8 cellular contexts compared by ENCODE assay signal in genomic region chr4:25312496-25313193, GRCh38. TPM values are rescaled to one million over a fixed set of nuclear protein-coding genes. Genes with fewer than 3 reads are reported as not detected.
DNase-seq lines count a peak whose midpoint lies in the region; ATAC-seq and TF ChIP-seq lines count a peak whose summit lies in the region.

Gene ZCCHC4, plus strand, starts transcription at chr4:25312774. Its CDS starts 36 bp downstream, at chr4:25312810.

- peak within 1 kb of the TSS; percentile 52 to 68 for H3K4me3 ChIP-seq in uterus

- H3K36me3 ChIP-seq in uterus = no peaks in the 10 kb centered on the region

- H3K9me3 ChIP-seq in uterus = no peaks in the 10 kb centered on the region

- H3K27me3 ChIP-seq in uterus = no peaks in the 10 kb centered on the region

- ATAC-seq in HG02870 (IDR thresholded peaks at IDR 0.05; ENCODE audit: unreplicated experiment) (peak; percentile 72), left ventricle myocardium superior (peak; percentile 100)

- TF ChIP-seq CTCF in GM13976 (IDR thresholded peaks at IDR 0.05; ENCODE audit: borderline replicate concordance, control extremely low read depth, extremely low read depth, insufficient read depth, missing control alignments) = peak; percentile 99
- peak; percentile 93 to 99 (median 95) for TF ChIP-seq CTCF in uterus (IDR thresholded peaks at IDR 0.05)

- in situ Hi-C loops in GM13976 (cut with MboI; ENCODE audit: low sequenced_read_pairs, unreplicated experiment) = no loop called here

- DNase-seq in GM13976 (ENCODE audit: low spot score) (peak; percentile 92), NCI-H146 (lab: John Stamatoyannopoulos, UW) (peak; percentile 89), T-helper 1 cell (peak; percentile 81 to 91 (median 85)), amniotic epithelial cell (ENCODE audit: low read depth) (peak; percentile 87), left ventricle myocardium superior (peak; percentile 93), pulmonary artery endothelial cell (ENCODE audit: low read depth, low spot score) (peak; percentile 66), uterus (peak; percentile 86 to 88)

- H3K27ac ChIP-seq in uterus = peak within 1 kb of the TSS; percentile 71 to 79

- no peaks in the 10 kb centered on the region for H3K4me1 ChIP-seq in uterus

- intact Hi-C loops in left ventricle myocardium superior (cut with micrococcal nuclease) (loop anchor here (2.0 kb wide), 1 partner anchor 78 kb away; the partner anchor contains the start of gene PI4K2B), uterus (cut with DNase I; ENCODE audit: low total_unique reads) (no loop called here)

- no peak for TF ChIP-seq POLR2A in uterus (IDR thresholded peaks at IDR 0.05)

RNA-seq across cellular contexts. Expression of gene ZCCHC4, which starts in this region (rescaled TPM):
- total RNA-seq in left ventricle myocardium superior = 9.8 TPM
- total RNA-seq in pulmonary artery endothelial cell = 6.7 and 11.6 TPM in 2 replicates
- 10 to 100 TPM in 2 of 4 donors, 1 to 10 TPM in 2; 5.6 to 33.3 (median 11.1) TPM for total RNA-seq in uterus

Comparison
In these comparisons a context has a peak if more than half of its experiments do, and no peak if none do; other contexts are left out.
1. Peak in every context shown above with its lines: DNase-seq, ATAC-seq, H3K4me3 ChIP-seq and H3K27ac ChIP-seq.